In the genomic region with DNA sequence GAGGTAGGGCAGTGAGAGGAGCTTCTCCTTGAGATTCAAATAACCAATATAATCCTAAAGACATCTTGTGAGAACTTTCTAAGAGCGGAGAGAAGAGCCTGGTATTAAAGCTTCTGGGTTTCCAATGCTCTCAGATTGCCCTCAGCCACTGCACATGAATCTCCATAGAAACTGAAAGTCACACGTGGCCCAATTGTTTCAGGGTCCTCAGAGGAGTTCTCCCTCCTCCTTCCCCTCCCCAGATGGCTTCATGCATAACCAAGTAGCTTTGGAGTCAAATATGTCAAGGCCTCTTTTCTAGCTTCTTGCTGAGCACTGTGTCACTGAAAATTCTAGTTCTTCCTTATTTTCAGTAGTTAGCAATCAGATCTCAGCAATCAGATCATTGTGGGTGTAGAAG, we compare ENCODE assay signal across 10 cellular contexts. TPM values are rescaled to one million over a fixed set of nuclear protein-coding genes. Genes with fewer than 3 reads are reported as not detected.
DNase-seq lines count a peak whose midpoint lies in the region; ATAC-seq, FAIRE-seq and TF ChIP-seq lines count a peak whose summit lies in the region.
"Had no signal": no experiment of that assay in that cellular context is flagged by ENCODE, and none has a peak within 500 bp of the region (broad histone marks: within the 10 kb centered on the region; RNA-seq: fewer than 3 reads in every experiment).

No MANE protein-coding gene starts in this region.

- WGBS in A549 (ENCODE audit: missing lambda C conversion rate), result 42% methylated on average over 2 of the region's 2 CpGs
- no CpG with 5 or more reads among the region's 2 CpGs for WGBS in IMR-90 (ENCODE audit: extremely low coverage in 2 of 2, insufficient read length in 1 of 2), 2 experiments

- TF ChIP-seq POLR2A in A549 (IDR thresholded peaks at IDR 0.05; ENCODE audit: low read length) (no peak), IMR-90 (IDR thresholded peaks at IDR 0.05; ENCODE audit: low read depth, low read length) (no peak)

- no peak overlapping the region for H4K8ac ChIP-seq in IMR-90 (ENCODE audit: low read depth in 2 of 2, low read length in 2 of 2)

- no peaks in the 10 kb centered on the region for H3K9me1 ChIP-seq in IMR-90 (ENCODE audit: insufficient read depth, low read length)

- H2AK5ac ChIP-seq in IMR-90 (ENCODE audit: low read depth, low read length), result no peak overlapping the region

- H3K9me3 ChIP-seq in A549 (no peaks in the 10 kb centered on the region), IMR-90 (ENCODE audit: control insufficient read depth, insufficient read depth, low read length) (no peaks in the 10 kb centered on the region)
- H3K9me3 ChIP-seq in CD4-positive, alpha-beta memory T cell (ENCODE audit: control insufficient read depth in 1 of 2, low read length in 2 of 2), result no peaks in the 10 kb centered on the region
- H3K9me3 ChIP-seq: psoas muscle had no signal

- intact Hi-C loops in IMR-90 (cut with micrococcal nuclease), result no loop called here
- intact Hi-C loops in CD4-positive, alpha-beta memory T cell (cut with micrococcal nuclease), result no loop called here

- TF ChIP-seq CTCF in A549 (IDR thresholded peaks at IDR 0.05) (no peak), IMR-90 (conservative IDR thresholded peaks at IDR 0.05; ENCODE audit: low read depth, low read length) (no peak)

- no peak overlapping the region for H3K27ac ChIP-seq in A549
- H3K27ac ChIP-seq in IMR-90 (ENCODE audit: insufficient read depth, low read length), result no peak overlapping the region
- H3K27ac ChIP-seq in CD4-positive, alpha-beta memory T cell (ENCODE audit: low read depth, low read length), result no peak overlapping the region
- H3K27ac ChIP-seq: psoas muscle had no signal

- H3K4me1 Mint-ChIP-seq in CD4-positive, alpha-beta memory T cell, result no peaks in the 10 kb centered on the region

- TF ChIP-seq EP300 in A549 (IDR thresholded peaks at IDR 0.05), result no peak

- H3K36me3 Mint-ChIP-seq in CD4-positive, alpha-beta memory T cell, result no peaks in the 10 kb centered on the region

- no peak overlapping the region for H3K18ac ChIP-seq in IMR-90 (ENCODE audit: low read depth, low read length)

- H2AK9ac ChIP-seq in IMR-90 (replicated peaks; ENCODE audit: low read depth, low read length, poor library complexity), result no peak overlapping the region

- peaks cover 14% of the 10 kb centered on the region for H3K27me3 ChIP-seq in IMR-90 (ENCODE audit: control insufficient read depth, insufficient read depth, low read length)
- H3K27me3 ChIP-seq in CD4-positive, alpha-beta memory T cell (ENCODE audit: insufficient read depth, low read length), result no peaks in the 10 kb centered on the region

- no peaks in the 10 kb centered on the region for H3K79me1 ChIP-seq in IMR-90 (ENCODE audit: low read depth in 1 of 2, low read length in 2 of 2)

- H2BK15ac ChIP-seq in IMR-90 (ENCODE audit: low read depth, low read length), result no peak overlapping the region

- no peak overlapping the region for H4K91ac ChIP-seq in IMR-90 (ENCODE audit: insufficient read depth, low read depth, low read length)

- peak overlapping the region; percentile 43 for H2AFZ ChIP-seq in IMR-90 (replicated peaks; ENCODE audit: low read length, poor library complexity)

- no peak for TF ChIP-seq RAD21 in A549 (conservative IDR thresholded peaks at IDR 0.05 in 1 of 2, IDR thresholded peaks at IDR 0.05 in 1 of 2)
- TF ChIP-seq RAD21 in IMR-90 (IDR thresholded peaks at IDR 0.05; ENCODE audit: low read length), result no peak

- ATAC-seq in A549 (no peak), GM18909 (IDR thresholded peaks at IDR 0.05; ENCODE audit: poor library complexity, unreplicated experiment) (peak; percentile 72), HG02759 (IDR thresholded peaks at IDR 0.05; ENCODE audit: unreplicated experiment) (peak; percentile 79), IMR-90 (ENCODE audit: low read depth) (no peak)
- ATAC-seq: psoas muscle had no signal

- no peaks in the 10 kb centered on the region for H3K36me3 ChIP-seq in IMR-90 (ENCODE audit: control insufficient read depth, insufficient read depth, low read length)
- no peaks in the 10 kb centered on the region for H3K36me3 ChIP-seq in CD4-positive, alpha-beta memory T cell (ENCODE audit: insufficient read depth, low read length)

- no peak overlapping the region for H2BK5ac ChIP-seq in IMR-90 (ENCODE audit: low read depth, low read length, poor library complexity, severe bottlenecking)

- CTCF ChIA-PET in A549 (lab: Yijun Ruan, JAX) (no interaction called here), IMR-90 (lab: Yijun Ruan, JAX) (no interaction called here)
- CTCF ChIA-PET in CD4-positive, alpha-beta memory T cell (lab: Charles Lee; ENCODE audit: partially characterized antibody), result no interaction called here

- no peak overlapping the region for H3K23ac ChIP-seq in IMR-90 (ENCODE audit: low read depth, low read length)

- H3K4me1 ChIP-seq in A549 (no peaks in the 10 kb centered on the region), IMR-90 (ENCODE audit: control insufficient read depth, insufficient read depth, low read length) (no peaks in the 10 kb centered on the region)
- H3K4me1 ChIP-seq in CD4-positive, alpha-beta memory T cell (ENCODE audit: insufficient read depth, low read length), result no peaks in the 10 kb centered on the region
- H3K4me1 ChIP-seq: psoas muscle had no signal

- H3K4me3 ChIP-seq in A549, result no peak overlapping the region
- H3K4me3 ChIP-seq in IMR-90 (ENCODE audit: insufficient read depth, low read depth, low read length), result no peak overlapping the region
- H3K4me3 ChIP-seq in CD4-positive, alpha-beta memory T cell (ENCODE audit: low read length in 2 of 2), result no peak overlapping the region
- H3K4me3 ChIP-seq: psoas muscle had no signal

- H3K14ac ChIP-seq in IMR-90 (replicated peaks; ENCODE audit: low read depth, low read length), result no peak overlapping the region

- POLR2A ChIA-PET in A549 (lab: Yijun Ruan, JAX), result interaction anchor here (0.6 to 0.7 kb wide), 2 partner anchors 605 to 743 kb away, joined by 3 to 4 read pairs; no protein-coding TSS in a partner anchor
- POLR2A ChIA-PET in IMR-90 (lab: Charles Lee; ENCODE audit: unreplicated experiment), result no interaction called here
- POLR2A ChIA-PET in CD4-positive, alpha-beta memory T cell (lab: Charles Lee; ENCODE audit: partially characterized antibody), result no interaction called here

- H3K4me3 Mint-ChIP-seq in CD4-positive, alpha-beta memory T cell, result no peak overlapping the region

- H3K27ac Mint-ChIP-seq in CD4-positive, alpha-beta memory T cell, result no peak overlapping the region

- H3K4ac ChIP-seq in IMR-90 (ENCODE audit: low read depth, low read length), result no peak overlapping the region

- H4K20me1 ChIP-seq in IMR-90 (ENCODE audit: insufficient read depth, low read length), result no peaks in the 10 kb centered on the region

- H3K9me3 Mint-ChIP-seq in CD4-positive, alpha-beta memory T cell, result no peaks in the 10 kb centered on the region

- H2BK120ac ChIP-seq in IMR-90 (ENCODE audit: low read depth, low read length), result no peak overlapping the region

- dilution Hi-C loops in IMR-90 (cut with HindIII; ENCODE audit: low sequenced_read_pairs, unreplicated experiment), result no loop called here

- H3K9ac ChIP-seq in IMR-90 (ENCODE audit: low read depth, low read length), result no peak overlapping the region

- H4K5ac ChIP-seq in IMR-90 (ENCODE audit: low read depth, low read length), result no peak overlapping the region

- DNase-seq in A549 (ENCODE audit: low read depth in 1 of 2, low spot score in 1 of 2) (no peak), IMR-90 (no peak), NCI-H82 (lab: John Stamatoyannopoulos, UW) (no peak), C1 segment of cervical spinal cord (lab: John Stamatoyannopoulos, UW) (no peak), G401 (ENCODE audit: low spot score) (no peak)
- DNase-seq in CD4-positive, alpha-beta memory T cell, result no peak
- DNase-seq: NCI-H748 treated with DMSO at 0.1 percent for 48 hours, psoas muscle had no signal

- in situ Hi-C loops in IMR-90 (cut with MboI; ENCODE audit: low sequenced_read_pairs) (no loop called here), G401 (cut with HindIII; ENCODE audit: low sequenced_read_pairs) (no loop called here)

- H3K27me3 Mint-ChIP-seq in CD4-positive, alpha-beta memory T cell, result no peaks in the 10 kb centered on the region

- no peak overlapping the region for H2BK20ac ChIP-seq in IMR-90 (ENCODE audit: low read depth, low read length)

- no peak overlapping the region for H3K56ac ChIP-seq in IMR-90 (ENCODE audit: extremely low read depth, insufficient read depth, low read length)

- BruUV-seq in IMR-90 (replicated peaks; lab: Mats Ljungman, UMichigan), result no TSS peak

- no peak overlapping the region for H3K4me2 ChIP-seq in A549
- no peak overlapping the region for H3K4me2 ChIP-seq in IMR-90 (ENCODE audit: low read depth, low read length)

- peak; percentile 7 for FAIRE-seq in A549 (lab: Jason Lieb, UNC)

RNA-seq across cellular contexts. Expression of gene BTK, which starts 2.3 kb away (rescaled TPM):
- polyA plus RNA-seq in A549 (2011; rRNA removed), result 0.05 and 0.26 TPM in 2 replicates
- 0.01 and 0.03 TPM in 2 replicates for polyA plus RNA-seq in A549 (2012; cell fraction: cytosol; rRNA removed)
- 0.01 and 0.09 TPM in 2 replicates for polyA plus RNA-seq in A549 (2012; cell fraction: nucleus; rRNA removed)
- polyA plus RNA-seq in A549 (2017; fragmentation: RNase III; extraction: RNeasy Plus Mini Kit Qiagen cat#74134 plus additional on column Dnase treatment), result 0.05 to 0.20 TPM (median 0.18 TPM) in 3 replicates
- polyA minus RNA-seq in A549 (2011; rRNA and poly(A)+ RNA removed), result 0.15 TPM in 1 of 2 replicates, not detected in the other
- total RNA-seq in IMR-90 (2012; rRNA removed), result not detected in 2 replicates
- polyA plus RNA-seq in IMR-90 (2012; rRNA removed), result not detected in 2 replicates
- 0.22 TPM in 1 of 2 replicates, not detected in the other for polyA plus RNA-seq in IMR-90 (2012; cell fraction: cytosol; rRNA removed)
- polyA plus RNA-seq in IMR-90 (2012; cell fraction: nucleus; rRNA removed; ENCODE audit: low replicate concordance), result 0.03 TPM in 1 of 2 replicates, not detected in the other
- total RNA-seq in CD4-positive, alpha-beta memory T cell, result 1 to 10 TPM; 1.6 to 1.9 TPM
- polyA plus RNA-seq in CD4-positive, alpha-beta memory T cell, result 1 to 10 TPM in 1 of 2 donors, not detected in 1; 1.1 TPM
- total RNA-seq in G401 (2014; rRNA removed; shearing (Covaris generic)), result not detected in 2 replicates

RNA-seq across cellular contexts. Expression of gene RPL36A, which starts 7.1 kb away (rescaled TPM):
- polyA plus RNA-seq in A549 (2011; rRNA removed), result 2,853 and 3,171 TPM in 2 replicates
- 1,384 and 2,343 TPM in 2 replicates for polyA plus RNA-seq in A549 (2012; cell fraction: cytosol; rRNA removed)
- 402 and 904 TPM in 2 replicates for polyA plus RNA-seq in A549 (2012; cell fraction: nucleus; rRNA removed)
- polyA plus RNA-seq in A549 (2017; fragmentation: RNase III; extraction: RNeasy Plus Mini Kit Qiagen cat#74134 plus additional on column Dnase treatment), result 2,347 to 2,811 TPM (median 2,529 TPM) in 3 replicates
- 112 and 140 TPM in 2 replicates for polyA minus RNA-seq in A549 (2011; rRNA and poly(A)+ RNA removed)
- total RNA-seq in IMR-90 (2012; rRNA removed), result 677 and 1,679 TPM in 2 replicates
- 1,999 and 2,412 TPM in 2 replicates for polyA plus RNA-seq in IMR-90 (2012; rRNA removed)
- 794 and 2,086 TPM in 2 replicates for polyA plus RNA-seq in IMR-90 (2012; cell fraction: cytosol; rRNA removed)
- polyA plus RNA-seq in IMR-90 (2012; cell fraction: nucleus; rRNA removed; ENCODE audit: low replicate concordance), result 62.2 and 963 TPM in 2 replicates
- 100 to 1,000 TPM; 380 to 428 TPM for total RNA-seq in CD4-positive, alpha-beta memory T cell
- polyA plus RNA-seq in CD4-positive, alpha-beta memory T cell, result 1,000 to 10,000 TPM; 2,296 to 2,724 TPM
- 415 and 688 TPM in 2 replicates for total RNA-seq in G401 (2014; rRNA removed; shearing (Covaris generic))

RNA-seq across cellular contexts. Expression of gene GLA, which starts 24.0 kb away (rescaled TPM):
- 184 and 186 TPM in 2 replicates for polyA plus RNA-seq in A549 (2011; rRNA removed)
- 136 and 142 TPM in 2 replicates for polyA plus RNA-seq in A549 (2012; cell fraction: cytosol; rRNA removed)
- polyA plus RNA-seq in A549 (2012; cell fraction: nucleus; rRNA removed), result 159 and 218 TPM in 2 replicates
- 136 to 148 TPM (median 147 TPM) in 3 replicates for polyA plus RNA-seq in A549 (2017; fragmentation: RNase III; extraction: RNeasy Plus Mini Kit Qiagen cat#74134 plus additional on column Dnase treatment)
- 56.8 and 63.6 TPM in 2 replicates for polyA minus RNA-seq in A549 (2011; rRNA and poly(A)+ RNA removed)
- 37.2 and 38.7 TPM in 2 replicates for total RNA-seq in IMR-90 (2012; rRNA removed)
- 26.4 and 27.9 TPM in 2 replicates for polyA plus RNA-seq in IMR-90 (2012; rRNA removed)
- 11.8 and 15.8 TPM in 2 replicates for polyA plus RNA-seq in IMR-90 (2012; cell fraction: cytosol; rRNA removed)
- polyA plus RNA-seq in IMR-90 (2012; cell fraction: nucleus; rRNA removed; ENCODE audit: low replicate concordance), result 14.3 and 57.2 TPM in 2 replicates
- total RNA-seq in CD4-positive, alpha-beta memory T cell, result 10 to 100 TPM; 13.1 TPM
- 10 to 100 TPM in 1 of 2 donors, 1 to 10 TPM in 1; 9.6 to 16.1 TPM for polyA plus RNA-seq in CD4-positive, alpha-beta memory T cell
- 80.4 and 86.3 TPM in 2 replicates for total RNA-seq in G401 (2014; rRNA removed; shearing (Covaris generic))

RNA-seq across cellular contexts. Expression of gene HNRNPH2, which starts 24.3 kb away (rescaled TPM):
- polyA plus RNA-seq in A549 (2011; rRNA removed) (50.1 and 55.4 TPM in 2 replicates), A549 (2017; fragmentation: RNase III; extraction: RNeasy Plus Mini Kit Qiagen cat#74134 plus additional on column Dnase treatment) (74.9 to 88.0 TPM (median 86.5 TPM) in 3 replicates), IMR-90 (2012; rRNA removed) (31.4 and 42.8 TPM in 2 replicates)
- 14.8 and 16.4 TPM in 2 replicates for polyA plus RNA-seq in A549 (2012; cell fraction: cytosol; rRNA removed)
- 6.9 and 16.9 TPM in 2 replicates for polyA plus RNA-seq in A549 (2012; cell fraction: nucleus; rRNA removed)
- polyA minus RNA-seq in A549 (2011; rRNA and poly(A)+ RNA removed), result 14.5 and 16.0 TPM in 2 replicates
- total RNA-seq in IMR-90 (2012; rRNA removed), result 54.3 and 95.3 TPM in 2 replicates
- 5.2 and 10.1 TPM in 2 replicates for polyA plus RNA-seq in IMR-90 (2012; cell fraction: cytosol; rRNA removed)
- 1.4 and 12.2 TPM in 2 replicates for polyA plus RNA-seq in IMR-90 (2012; cell fraction: nucleus; rRNA removed; ENCODE audit: low replicate concordance)
- total RNA-seq in CD4-positive, alpha-beta memory T cell, result 10 to 100 TPM; 40.1 to 40.9 TPM
- 100 to 1,000 TPM in 1 of 2 donors, 10 to 100 TPM in 1; 86.1 to 105 TPM for polyA plus RNA-seq in CD4-positive, alpha-beta memory T cell
- 44.3 and 54.6 TPM in 2 replicates for total RNA-seq in G401 (2014; rRNA removed; shearing (Covaris generic))

RNA-seq across cellular contexts. Expression of gene TIMM8A, which starts 35.1 kb away (rescaled TPM):
- 22.2 and 24.5 TPM in 2 replicates for polyA plus RNA-seq in A549 (2011; rRNA removed)
- 24.3 and 27.0 TPM in 2 replicates for polyA plus RNA-seq in A549 (2012; cell fraction: cytosol; rRNA removed)
- polyA plus RNA-seq in A549 (2012; cell fraction: nucleus; rRNA removed), result 10.2 and 14.2 TPM in 2 replicates
- 34.2 to 38.7 TPM (median 36.8 TPM) in 3 replicates for polyA plus RNA-seq in A549 (2017; fragmentation: RNase III; extraction: RNeasy Plus Mini Kit Qiagen cat#74134 plus additional on column Dnase treatment)
- 13.8 and 16.5 TPM in 2 replicates for polyA minus RNA-seq in A549 (2011; rRNA and poly(A)+ RNA removed)
- total RNA-seq in IMR-90 (2012; rRNA removed), result 2.2 and 3.1 TPM in 2 replicates
- polyA plus RNA-seq in IMR-90 (2012; rRNA removed), result 10.3 and 11.6 TPM in 2 replicates
- polyA plus RNA-seq in IMR-90 (2012; cell fraction: cytosol; rRNA removed), result 7.0 and 11.0 TPM in 2 replicates
- polyA plus RNA-seq in IMR-90 (2012; cell fraction: nucleus; rRNA removed; ENCODE audit: low replicate concordance), result 1.9 and 3.6 TPM in 2 replicates
- total RNA-seq in CD4-positive, alpha-beta memory T cell, result 10 to 100 TPM; 12.0 to 13.3 TPM
- 10 to 100 TPM in 1 of 2 donors, 1 to 10 TPM in 1; 8.8 to 10.5 TPM for polyA plus RNA-seq in CD4-positive, alpha-beta memory T cell
- 9.2 and 17.0 TPM in 2 replicates for total RNA-seq in G401 (2014; rRNA removed; shearing (Covaris generic))

Comparison
In these comparisons a context has a peak if more than half of its experiments do, and no peak if none do; other contexts are left out.
1. ATAC-seq: peak in GM18909 (single experiment) and HG02759 (single experiment); none in A549 (0 of 2) and IMR-90 (single experiment).